Comparison of ENCODE assay signal across 25 cellular contexts in the genomic region with DNA sequence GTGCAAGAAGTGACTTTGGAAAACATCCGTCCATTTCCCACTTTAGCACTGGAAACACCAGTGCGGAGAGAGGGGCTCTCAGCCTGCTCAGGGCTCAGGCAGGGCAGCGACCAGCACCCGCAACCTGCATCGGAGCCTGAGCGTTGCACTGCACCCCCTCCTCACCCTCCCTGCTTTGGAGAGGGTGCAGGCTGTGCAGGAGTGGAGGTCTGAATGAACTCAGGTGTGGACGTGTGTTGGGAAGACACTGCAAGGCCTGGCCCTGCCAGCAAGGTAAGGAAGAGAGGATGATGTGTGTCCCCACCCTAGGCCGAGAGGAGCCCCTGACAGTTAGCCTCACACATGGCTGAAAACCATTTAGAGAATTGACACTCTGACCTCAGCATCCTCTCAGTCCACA.
"Had no signal": no experiment of that assay in that cellular context is flagged by ENCODE, and none has a peak within 500 bp of the region (broad histone marks: within the 10 kb centered on the region; RNA-seq: fewer than 3 reads in every experiment).

No MANE protein-coding gene starts in this region.

- H3K27me3 ChIP-seq: colonic mucosa, neutrophil, testis had no signal

- ATAC-seq: mucosa of descending colon; natural killer cell treated with Interleukin-12 subunit alpha and Interleukin-12 subunit beta and Interleukin-15 and Interleukin-18, amount 100 ng/mL, for 72 hours had no signal

- H3K27ac ChIP-seq: colonic mucosa, esophagus squamous epithelium, neutrophil, sigmoid colon, stomach, testis, tibial artery had no signal

- H3K4me1 Mint-ChIP-seq: immature natural killer cell, mesothelial cell of epicardium had no signal

- DNase-seq: colonic mucosa; effector CD8-positive, alpha-beta T cell; esophagus squamous epithelium; foreskin melanocyte; immature natural killer cell; islet precursor cell; kidney glomerular epithelial cell; mesenchymal stem cell; mucosa of descending colon; naive B cell; sigmoid colon; stimulated activated CD4-positive, alpha-beta T cell treated with anti-CD3 and anti-CD28 coated beads, Interleukin-2, amount 100 ng/mL, for 24 hours; stimulated activated CD4-positive, alpha-beta T cell treated with anti-CD3 and anti-CD28 coated beads, Interleukin-4, amount 100 ng/mL, for 24 hours; stimulated activated naive CD4-positive, alpha-beta T cell treated with Interleukin-2 at 50 U/mL for 16 hours; stomach; testis; tibial artery had no signal

- FAIRE-seq: endothelial cell of umbilical vein had no signal

- H3K4me1 ChIP-seq: colonic mucosa, prostate gland, sigmoid colon, tibial artery had no signal

- H3K27ac Mint-ChIP-seq: dendritic cell treated with granulocyte-macrophage colony-stimulating factor and Interleukin-4, amounts not matched to agents 40 ng/mL and 50 ng/mL, for 4 days; immature natural killer cell; mesothelial cell of epicardium; natural killer cell treated with Interleukin-12 subunit alpha and Interleukin-12 subunit beta and Interleukin-15 and Interleukin-18, amount 100 ng/mL, for 72 hours; stimulated activated effector memory CD8-positive, alpha-beta T cell treated with anti-CD3 and anti-CD28 coated beads, Interleukin-12 subunit alpha, Interleukin-12 subunit beta, amount 100 ng/mL, for 72 hours; type B pancreatic cell had no signal

- H3K4me3 Mint-ChIP-seq: dendritic cell treated with granulocyte-macrophage colony-stimulating factor and Interleukin-4, amounts not matched to agents 40 ng/mL and 50 ng/mL, for 4 days; immature natural killer cell; mesothelial cell of epicardium; naive B cell; natural killer cell treated with Interleukin-12 subunit alpha and Interleukin-12 subunit beta and Interleukin-15 and Interleukin-18, amount 100 ng/mL, for 72 hours; stimulated activated effector memory CD8-positive, alpha-beta T cell treated with anti-CD3 and anti-CD28 coated beads, Interleukin-12 subunit alpha, Interleukin-12 subunit beta, amount 100 ng/mL, for 72 hours; type B pancreatic cell had no signal

- H3K36me3 Mint-ChIP-seq: immature natural killer cell; mesothelial cell of epicardium; naive B cell; natural killer cell treated with Interleukin-12 subunit alpha and Interleukin-12 subunit beta and Interleukin-15 and Interleukin-18, amount 100 ng/mL, for 72 hours; type B pancreatic cell had no signal

- H3K9me3 Mint-ChIP-seq: dendritic cell treated with granulocyte-macrophage colony-stimulating factor and Interleukin-4, amounts not matched to agents 40 ng/mL and 50 ng/mL, for 4 days; immature natural killer cell; mesothelial cell of epicardium; naive B cell; natural killer cell treated with Interleukin-12 subunit alpha and Interleukin-12 subunit beta and Interleukin-15 and Interleukin-18, amount 100 ng/mL, for 72 hours; stimulated activated effector memory CD8-positive, alpha-beta T cell treated with anti-CD3 and anti-CD28 coated beads, Interleukin-12 subunit alpha, Interleukin-12 subunit beta, amount 100 ng/mL, for 72 hours; type B pancreatic cell had no signal

- H3K4me3 ChIP-seq: colonic mucosa, esophagus squamous epithelium, mucosa of descending colon, prostate gland, sigmoid colon, stomach, testis, tibial artery had no signal

- H3K36me3 ChIP-seq: colonic mucosa, esophagus squamous epithelium, neutrophil, prostate gland, sigmoid colon, stomach, tibial artery had no signal

- H3K9me3 ChIP-seq: colonic mucosa, esophagus squamous epithelium, mucosa of descending colon, neutrophil, prostate gland, sigmoid colon, stomach, testis, tibial artery had no signal
